Comparison of ENCODE assay signal across 8 cellular contexts in genomic region chr9:128370752-128371621, GRCh38. TPM values are rescaled to one million over a fixed set of nuclear protein-coding genes. Genes with fewer than 3 reads are reported as not detected.
DNase-seq lines count a peak whose midpoint lies in the region; ATAC-seq and TF ChIP-seq lines count a peak whose summit lies in the region.

Gene URM1 (plus strand): TSS chr9:128371374. CDS start chr9:128371381, 7 bp downstream.

- H3K4me1 ChIP-seq in SJSA1 (replicated peaks) (peaks cover 11% of the 10 kb centered on the region), foreskin keratinocyte (peaks cover 5% of the 10 kb centered on the region), neuron (ENCODE audit: insufficient read depth, low read length) (peaks cover 19% of the 10 kb centered on the region)

- no peaks in the 10 kb centered on the region for H3K27me3 ChIP-seq in SJSA1 (replicated peaks)
- H3K27me3 ChIP-seq in foreskin keratinocyte = no peaks in the 10 kb centered on the region
- H3K27me3 ChIP-seq in neuron (ENCODE audit: insufficient read depth, low read length) = no peaks in the 10 kb centered on the region

- CTCF ChIA-PET in HEK293T (lab: Yijun Ruan, JAX) = interaction anchor here (0.5 to 1.1 kb wide), 4 partner anchors 9 to 213 kb away, joined by 4 to 6 read pairs (median 4); no protein-coding TSS in a partner anchor

- DNase-seq in GF-D8 (lab: John Stamatoyannopoulos, UW) = peak; percentile 82
- DNase-seq in HEK293T (ENCODE audit: extremely low spot score) = peak; percentile 98
- DNase-seq in MV-4-11 (lab: John Stamatoyannopoulos, UW) = peak; percentile 93
- peak; percentile 91 to 95 for DNase-seq in SJSA1 (ENCODE audit: low read depth in 1 of 2, low spot score in 2 of 2)
- peak; percentile 84 to 94 (median 88) for DNase-seq in activated naive CD4-positive, alpha-beta T cell (lab: John Stamatoyannopoulos, UW)
- DNase-seq in foreskin keratinocyte = peak; percentile 90 to 94
- peak; percentile 97 for DNase-seq in stromal cell of bone marrow (ENCODE audit: low read depth)

- H3K27ac ChIP-seq in SJSA1 (peak within 1 kb of the TSS; percentile 61), foreskin keratinocyte (peak within 1 kb of the TSS; percentile 54)

- POLR2A ChIA-PET in HEK293T (lab: Yijun Ruan, JAX) = interaction anchor here (0.6 to 2.3 kb wide), 15 partner anchors 9 to 209 kb away, joined by 3 to 18 read pairs (median 4); partner anchors contain the start of genes CERCAM, GOLGA2 and SWI5

- TF ChIP-seq CTCF in foreskin keratinocyte (conservative IDR thresholded peaks at IDR 0.05) = peak; percentile 29

- ATAC-seq in foreskin keratinocyte = peak; percentile 89

- H2AFZ ChIP-seq in neuron (ENCODE audit: low read depth, low read length) = no peak within 1 kb of the TSS

- H3K36me3 ChIP-seq in SJSA1 (peaks cover 9% of the 10 kb centered on the region), neuron (ENCODE audit: insufficient read depth, low read length) (peaks cover 7% of the 10 kb centered on the region)

- peak within 1 kb of the TSS; percentile 67 for H3K4me3 ChIP-seq in SJSA1
- H3K4me3 ChIP-seq in neuron (ENCODE audit: low read length) = peak within 1 kb of the TSS; percentile 87

- no peaks in the 10 kb centered on the region for H3K9me3 ChIP-seq in SJSA1 (replicated peaks)
- no peaks in the 10 kb centered on the region for H3K9me3 ChIP-seq in neuron (ENCODE audit: low read length)

TF ChIP-seq in HEK293T, 16 proteins besides CTCF, POLR2A, EP300 and RAD21:
- TF ChIP-seq ELF4 (IDR thresholded peaks at IDR 0.05) (peak; percentile 42), TARDBP (IDR thresholded peaks at IDR 0.05) (no peak), SUZ12 (IDR thresholded peaks at IDR 0.05) (no peak), ZNF384 (IDR thresholded peaks at IDR 0.05) (no peak)

RNA-seq across cellular contexts. Expression of gene URM1, which starts in this region (rescaled TPM):
- 22.7 and 35.0 TPM in 2 replicates for total RNA-seq in SJSA1 (2014; rRNA removed; shearing (Covaris generic))
- 35.9 and 36.9 TPM in 2 replicates for total RNA-seq in foreskin keratinocyte
- 67.6 and 70.2 TPM in 2 replicates for polyA plus RNA-seq in foreskin keratinocyte

Comparison
In these comparisons a context has a peak if more than half of its experiments do, and no peak if none do; other contexts are left out.
1. Peak in every context shown above with its lines: DNase-seq, ATAC-seq, H3K4me3 ChIP-seq and H3K27ac ChIP-seq.